ENCODE assay signal across 14 cellular contexts in genomic region chr3:117622130-117622841, GRCh38.
A peak's percentile ranks its signal among the peaks of the same experiment; 100 is the strongest.
DNase-seq lines count a peak whose midpoint lies in the region; ATAC-seq and TF ChIP-seq lines count a peak whose summit lies in the region.
"Had no signal": no experiment of that assay in that cellular context is flagged by ENCODE, and none has a peak within 500 bp of the region (broad histone marks: within the 10 kb centered on the region; RNA-seq: fewer than 3 reads in every experiment).

No MANE protein-coding gene starts in this region.

- no peak overlapping the region for H3K27ac ChIP-seq in A673 (ENCODE audit: low read depth, low read length, poor library complexity, severe bottlenecking)
- H3K27ac ChIP-seq: body of pancreas, heart right ventricle had no signal

- peaks cover 1% of the 10 kb centered on the region for H3K9me3 Mint-ChIP-seq in activated naive CD4-positive, alpha-beta T cell treated with anti-CD3 and anti-CD28 coated beads, Interleukin-2, amount 10 ng/mL, durations not matched to agents 7 days and 5 days

- H3K9me3 ChIP-seq in A673 (ENCODE audit: low read depth, low read length, poor library complexity, severe bottlenecking) (no peaks in the 10 kb centered on the region), adipocyte (ENCODE audit: control insufficient read depth, low read length) (no peaks in the 10 kb centered on the region)
- H3K9me3 ChIP-seq: body of pancreas, heart right ventricle had no signal

- DNase-seq in A673 (ENCODE audit: low spot score) (peak; percentile 58), GM04504 (ENCODE audit: low read depth) (peak; percentile 69), adipocyte (ENCODE audit: low read depth) (peak; percentile 84), glomerular visceral epithelial cell (ENCODE audit: extremely low spot score) (peak; percentile 74), NCI-H748 (lab: John Stamatoyannopoulos, UW; ENCODE audit: unreplicated experiment) (no peak), CD1c-positive myeloid dendritic cell (ENCODE audit: extremely low spot score) (no peak)
- DNase-seq in activated naive CD4-positive, alpha-beta T cell treated with anti-CD3 and anti-CD28 coated beads, Interleukin-2, amount 10 ng/mL, durations not matched to agents 7 days and 5 days: no peak
- DNase-seq: body of pancreas; CD4-positive, alpha-beta memory T cell; heart right ventricle; Kasumi-1; stimulated activated CD4-positive, alpha-beta T cell treated with anti-CD3 and anti-CD28 coated beads, Interleukin-15, amount 100 ng/mL, for 24 hours had no signal

- H3K4me1 ChIP-seq in A673 (ENCODE audit: insufficient read depth, low read length, poor library complexity, severe bottlenecking) (peaks cover 10% of the 10 kb centered on the region), adipocyte (ENCODE audit: control insufficient read depth, insufficient read depth, low read length) (peaks cover 22% of the 10 kb centered on the region)
- H3K4me1 ChIP-seq: body of pancreas had no signal

- H3K27me3 Mint-ChIP-seq in activated naive CD4-positive, alpha-beta T cell treated with anti-CD3 and anti-CD28 coated beads, Interleukin-2, amount 10 ng/mL, durations not matched to agents 7 days and 5 days: no peaks in the 10 kb centered on the region
- H3K27me3 Mint-ChIP-seq: stimulated activated naive CD8-positive, alpha-beta T cell treated with anti-CD3 and anti-CD28 coated beads, Interleukin-15, Interleukin-2, amounts not matched to agents 100 ng/mL and 50 ng/mL, for 24 hours had no signal

- H3K27me3 ChIP-seq in A673 (replicated peaks; ENCODE audit: insufficient read depth, low read depth, low read length, poor library complexity): no peaks in the 10 kb centered on the region
- H3K27me3 ChIP-seq in adipocyte (replicated peaks; ENCODE audit: control insufficient read depth, insufficient read depth, low read length): no peaks in the 10 kb centered on the region
- H3K27me3 ChIP-seq: body of pancreas, heart right ventricle had no signal

- CTCF ChIA-PET in A673 (lab: Charles Lee): no interaction called here
- CTCF ChIA-PET in activated naive CD4-positive, alpha-beta T cell treated with anti-CD3 and anti-CD28 coated beads, Interleukin-2, amount 10 ng/mL, durations not matched to agents 7 days and 5 days (lab: Charles Lee): no interaction called here

- no peak overlapping the region for H3K9ac ChIP-seq in adipocyte (ENCODE audit: low read length)

- BruUV-seq in A673 (replicated peaks; lab: Mats Ljungman, UMichigan): no TSS peak

- no peak overlapping the region for H3K4me3 Mint-ChIP-seq in activated naive CD4-positive, alpha-beta T cell treated with anti-CD3 and anti-CD28 coated beads, Interleukin-2, amount 10 ng/mL, durations not matched to agents 7 days and 5 days
- H3K4me3 Mint-ChIP-seq: CD4-positive, alpha-beta memory T cell; stimulated activated naive CD8-positive, alpha-beta T cell treated with anti-CD3 and anti-CD28 coated beads, Interleukin-15, Interleukin-2, amounts not matched to agents 100 ng/mL and 50 ng/mL, for 24 hours had no signal

- H3K4me3 ChIP-seq in A673 (ENCODE audit: low read depth, low read length, poor library complexity, severe bottlenecking) (no peak overlapping the region), adipocyte (ENCODE audit: low read length) (peak overlapping the region; percentile 5)
- H3K4me3 ChIP-seq: body of pancreas, heart right ventricle had no signal

- no peaks in the 10 kb centered on the region for H3K36me3 Mint-ChIP-seq in activated naive CD4-positive, alpha-beta T cell treated with anti-CD3 and anti-CD28 coated beads, Interleukin-2, amount 10 ng/mL, durations not matched to agents 7 days and 5 days
- H3K36me3 Mint-ChIP-seq: CD4-positive, alpha-beta memory T cell had no signal

- H3K27ac Mint-ChIP-seq in activated naive CD4-positive, alpha-beta T cell treated with anti-CD3 and anti-CD28 coated beads, Interleukin-2, amount 10 ng/mL, durations not matched to agents 7 days and 5 days: no peak overlapping the region
- H3K27ac Mint-ChIP-seq: CD4-positive, alpha-beta memory T cell; stimulated activated naive CD8-positive, alpha-beta T cell treated with anti-CD3 and anti-CD28 coated beads, Interleukin-15, Interleukin-2, amounts not matched to agents 100 ng/mL and 50 ng/mL, for 24 hours had no signal

- no peak for TF ChIP-seq CTCF in A673 (conservative IDR thresholded peaks at IDR 0.05; ENCODE audit: low read depth, low read length)

- H3K4me1 Mint-ChIP-seq in activated naive CD4-positive, alpha-beta T cell treated with anti-CD3 and anti-CD28 coated beads, Interleukin-2, amount 10 ng/mL, durations not matched to agents 7 days and 5 days: no peaks in the 10 kb centered on the region
- H3K4me1 Mint-ChIP-seq: CD4-positive, alpha-beta memory T cell had no signal

- ATAC-seq in GM18868 (IDR thresholded peaks at IDR 0.05; ENCODE audit: unreplicated experiment): no peak
- ATAC-seq: body of pancreas, heart right ventricle had no signal

- POLR2A ChIA-PET in A673 (lab: Charles Lee; ENCODE audit: low non-redundant PET): no interaction called here

- intact Hi-C loops in A673 (cut with micrococcal nuclease; ENCODE audit: unreplicated experiment): no loop called here

- H3K36me3 ChIP-seq in A673 (ENCODE audit: insufficient read depth, low read length, poor library complexity, severe bottlenecking) (no peaks in the 10 kb centered on the region), adipocyte (ENCODE audit: control insufficient read depth, insufficient read depth, low read length, severe bottlenecking) (no peaks in the 10 kb centered on the region)
- H3K36me3 ChIP-seq: heart right ventricle had no signal

Comparison
In these comparisons a context has a peak if more than half of its experiments do, and no peak if none do; other contexts are left out.
1. DNase-seq: peak in A673 (single experiment), GM04504 (single experiment), adipocyte (single experiment) and glomerular visceral epithelial cell (single experiment); none in activated naive CD4-positive, alpha-beta T cell treated with anti-CD3 and anti-CD28 coated beads, Interleukin-2, amount 10 ng/mL, durations not matched to agents 7 days and 5 days (single experiment), NCI-H748 (single experiment) and CD1c-positive myeloid dendritic cell (single experiment).